In the genomic region with DNA sequence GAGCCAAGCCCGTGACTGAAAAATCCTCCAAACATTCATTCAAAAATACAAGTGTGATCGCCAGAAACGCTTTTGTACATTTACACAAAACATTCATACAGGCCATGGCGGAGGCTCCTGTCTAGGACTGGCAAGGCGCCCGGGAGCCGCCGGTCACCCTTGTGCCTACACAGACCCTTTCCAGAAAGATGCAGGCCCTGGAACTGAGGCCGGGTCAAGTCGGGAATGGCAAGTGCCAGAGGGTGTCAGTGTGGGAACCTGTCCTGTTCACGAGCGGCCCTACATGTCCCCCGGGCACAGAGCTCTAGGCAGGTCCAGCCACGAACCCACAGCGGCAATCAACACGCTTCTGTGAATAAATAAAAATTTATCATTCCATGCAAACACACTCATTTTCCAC, we compare ENCODE assay signal across 11 cellular contexts. TPM values are rescaled to one million over a fixed set of nuclear protein-coding genes. Genes with fewer than 3 reads are reported as not detected.
"Had no signal": no experiment of that assay in that cellular context is flagged by ENCODE, and none has a peak within 500 bp of the region (broad histone marks: within the 10 kb centered on the region; RNA-seq: fewer than 3 reads in every experiment).

No MANE protein-coding gene starts in this region.

RNA-seq across cellular contexts. Expression of a gene that starts 36.1 kb away (rescaled TPM):
- total RNA-seq: activated CD4-positive, alpha-beta memory T cell treated with anti-CD3 and anti-CD28 coated beads, Interleukin-2, amount 10 ng/mL, durations not matched to agents 7 days and 5 days; activated naive CD4-positive, alpha-beta T cell treated with anti-CD3 and anti-CD28 coated beads for 36 hours; activated T-helper 1 cell treated with anti-CD3 and anti-CD28 coated beads, Interleukin-12 subunit alpha, Interleukin-12 subunit beta, Interleukin-2, Interleukin-4 antibody, amounts not matched to agents 30 ng/mL and 10 ng/mL and 1 ng/mL, durations not matched to agents 14 hours and 24 hours and 36 hours; activated T-helper 2 cell treated with anti-CD3 and anti-CD28 coated beads, Interferon-gamma antibody, Interleukin-2, Interleukin-4, amounts not matched to agents 10 μg/mL and 5 μg/mL and 100 μg/mL, durations not matched to agents 14 hours and 24 hours and 36 hours; aorta; cardiac muscle cell; dermis blood vessel endothelial cell; gastroesophageal sphincter; glomerular endothelial cell; T-helper 2 cell treated with Interferon-gamma antibody and Interleukin-4, amounts not matched to agents 100 ng/mL and 5 ng/mL, for 36 hours; WTC11 had no signal
- polyA plus RNA-seq: cardiac muscle cell had no signal
